In the genomic region with DNA sequence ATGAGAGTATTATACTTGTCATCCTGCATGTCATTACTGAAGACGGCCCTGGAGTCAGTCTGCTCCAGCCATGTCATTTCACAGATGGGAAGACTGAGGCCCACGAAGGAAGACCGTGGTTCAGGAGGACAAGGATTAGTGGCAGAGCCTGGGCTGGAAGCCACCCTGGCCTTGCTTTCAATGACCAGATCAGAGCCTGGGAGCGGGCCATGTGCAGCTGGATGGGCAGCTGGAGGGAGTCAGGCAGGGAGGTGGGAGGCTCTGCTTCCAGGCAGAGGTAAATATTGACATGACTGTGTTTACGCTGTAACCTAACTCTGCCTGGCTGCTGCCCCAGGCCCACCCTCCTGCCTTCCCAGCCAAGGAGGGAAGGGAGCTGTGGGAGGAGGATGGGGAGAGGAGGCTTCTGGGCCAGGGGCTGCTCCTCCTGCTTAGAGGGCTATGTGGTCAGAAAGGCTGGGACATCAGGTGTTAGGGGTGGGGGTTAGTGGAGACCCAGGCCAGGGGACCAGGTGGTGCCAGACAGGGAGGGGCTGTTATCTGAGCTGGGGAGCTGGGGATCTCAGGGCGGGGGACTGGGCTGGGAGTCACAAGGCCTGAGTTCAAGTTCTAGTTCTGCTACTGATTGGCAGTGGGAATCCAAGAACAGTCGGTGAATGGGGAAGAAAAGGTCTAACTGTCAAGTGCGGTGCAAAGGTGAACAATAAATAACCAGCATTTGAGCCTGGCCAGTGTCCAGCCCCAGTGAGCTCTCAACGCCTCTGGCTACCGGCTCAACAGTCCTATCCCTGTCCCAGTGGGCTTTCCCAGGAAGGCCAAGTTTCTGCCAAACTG, we compare ENCODE assay signal across 8 cellular contexts. TPM values are rescaled to one million over a fixed set of nuclear protein-coding genes. Genes with fewer than 3 reads are reported as not detected.
DNase-seq lines count a peak whose midpoint lies in the region; ATAC-seq and TF ChIP-seq lines count a peak whose summit lies in the region.

No MANE protein-coding gene starts in this region.

- DNase-seq in NCI-H1092 (lab: John Stamatoyannopoulos, UW) (peak; percentile 98), SHP77 (lab: John Stamatoyannopoulos, UW) (peak; percentile 93 to 94), left ventricle myocardium inferior (peak; percentile 78), NCI-H524 (lab: John Stamatoyannopoulos, UW) (no peak)
- no peak for DNase-seq in activated naive CD4-positive, alpha-beta T cell treated with anti-CD3 and anti-CD28 coated beads, Interleukin-2, amount 50 U/mL, for 72 hours (ENCODE audit: low spot score in 2 of 2)

- peaks cover 10 to 31% of the 10 kb centered on the region in 2 donors for H3K36me3 Mint-ChIP-seq in activated naive CD4-positive, alpha-beta T cell treated with anti-CD3 and anti-CD28 coated beads, Interleukin-2, amount 50 U/mL, for 72 hours

- peak overlapping the region in 3 of 5 donors; percentile 28 to 58 (median 48) for H3K9ac ChIP-seq in subcutaneous abdominal adipose tissue (ENCODE audit: low read length in 5 of 5)

- H3K9me3 ChIP-seq in left ventricle myocardium inferior (replicated peaks) (no peaks in the 10 kb centered on the region), subcutaneous abdominal adipose tissue (ENCODE audit: control insufficient read depth in 5 of 5, low read length in 5 of 5) (no peaks in the 10 kb centered on the region)

- intact Hi-C loops in left ventricle myocardium inferior (cut with micrococcal nuclease) = no loop called here

- H3K9me3 Mint-ChIP-seq in activated naive CD4-positive, alpha-beta T cell treated with anti-CD3 and anti-CD28 coated beads, Interleukin-2, amount 50 U/mL, for 72 hours = no peaks in the 10 kb centered on the region

- H3K4me3 ChIP-seq in left ventricle myocardium inferior (no peak overlapping the region), subcutaneous abdominal adipose tissue (ENCODE audit: low read depth in 1 of 5, low read length in 5 of 5) (peak overlapping the region in 2 of 5 donors; percentile 12 to 36)

- H3K4me1 ChIP-seq in left ventricle myocardium inferior = peaks cover 97% of the 10 kb centered on the region
- H3K4me1 ChIP-seq in subcutaneous abdominal adipose tissue (ENCODE audit: control insufficient read depth in 5 of 5, insufficient read depth in 5 of 5, low read length in 5 of 5) = peaks cover 52 to 99% (median 93%) of the 10 kb centered on the region in 5 donors

- TF ChIP-seq CTCF in left ventricle myocardium inferior (IDR thresholded peaks at IDR 0.05; ENCODE audit: borderline replicate concordance) = no peak

- H3K36me3 ChIP-seq in left ventricle myocardium inferior = no peaks in the 10 kb centered on the region
- H3K36me3 ChIP-seq in subcutaneous abdominal adipose tissue (ENCODE audit: control insufficient read depth in 5 of 5, insufficient read depth in 5 of 5, low read length in 5 of 5) = peaks cover 0 to 3% (median 0%) of the 10 kb centered on the region in 5 donors

- ATAC-seq in HG03039 (IDR thresholded peaks at IDR 0.05; ENCODE audit: unreplicated experiment) (no peak), GM21390 (IDR thresholded peaks at IDR 0.05; ENCODE audit: unreplicated experiment) (no peak)
- ATAC-seq in activated naive CD4-positive, alpha-beta T cell treated with anti-CD3 and anti-CD28 coated beads, Interleukin-2, amount 50 U/mL, for 72 hours = no peak

- H3K27ac ChIP-seq in left ventricle myocardium inferior (replicated peaks) = peak overlapping the region; percentile 86
- peak overlapping the region; percentile 89 for H3K27ac ChIP-seq in subcutaneous abdominal adipose tissue (ENCODE audit: low read depth, low read length)

- peak overlapping the region in 1 of 2 donors; percentile 61 for H3K27ac Mint-ChIP-seq in activated naive CD4-positive, alpha-beta T cell treated with anti-CD3 and anti-CD28 coated beads, Interleukin-2, amount 50 U/mL, for 72 hours

- H3K27me3 ChIP-seq in left ventricle myocardium inferior (ENCODE audit: low read depth) (no peaks in the 10 kb centered on the region), subcutaneous abdominal adipose tissue (ENCODE audit: control insufficient read depth in 5 of 5, insufficient read depth in 4 of 5, low read length in 5 of 5) (no peaks in the 10 kb centered on the region)

RNA-seq across cellular contexts. Expression of gene ECE1, which starts 48.5 kb away (rescaled TPM):
- total RNA-seq in left ventricle myocardium inferior = 54.7 TPM
- total RNA-seq in activated naive CD4-positive, alpha-beta T cell treated with anti-CD3 and anti-CD28 coated beads, Interleukin-2, amount 50 U/mL, for 72 hours = 100 to 1,000 TPM; 111 to 118 TPM

Comparison
In these comparisons a context has a peak if more than half of its experiments do, and no peak if none do; other contexts are left out.
1. DNase-seq: peak in NCI-H1092 (single experiment), SHP77 (2 of 2) and left ventricle myocardium inferior (single experiment); none in activated naive CD4-positive, alpha-beta T cell treated with anti-CD3 and anti-CD28 coated beads, Interleukin-2, amount 50 U/mL, for 72 hours (0 of 2) and NCI-H524 (0 of 2).